Comparison of ENCODE assay signal across 21 cellular contexts in genomic region chr6:120304223-120304622, GRCh38.
"Had no signal": no experiment of that assay in that cellular context is flagged by ENCODE, and none has a peak within 500 bp of the region (broad histone marks: within the 10 kb centered on the region; RNA-seq: fewer than 3 reads in every experiment).

No MANE protein-coding gene starts in this region.

- H3K4me1 Mint-ChIP-seq: stimulated activated naive B cell treated with anti-CD40 and anti-IgM and Interleukin-4, amounts not matched to agents 10 μg/mL and 1 μg/mL and 100 μg/mL, for 72 hours; stimulated activated naive CD8-positive, alpha-beta T cell treated with anti-CD3 and anti-CD28 coated beads, Interleukin-15, amount 100 ng/mL, for 72 hours had no signal

- H3K4me3 ChIP-seq: esophagus squamous epithelium, gastroesophageal sphincter, neural progenitor cell, ovary, right atrium auricular region, sigmoid colon, skin epidermis, testis, tibial nerve, upper lobe of right lung had no signal

- H3K9me3 Mint-ChIP-seq: neural progenitor cell; stimulated activated naive B cell treated with anti-CD40 and anti-IgM and Interleukin-4, amounts not matched to agents 10 μg/mL and 1 μg/mL and 100 μg/mL, for 72 hours; stimulated activated naive CD8-positive, alpha-beta T cell treated with anti-CD3 and anti-CD28 coated beads, Interleukin-15, amount 100 ng/mL, for 72 hours had no signal

- ATAC-seq: gastroesophageal sphincter; left lobe of liver; natural killer cell treated with Interleukin-12 subunit alpha and Interleukin-12 subunit beta and Interleukin-15 and Interleukin-18, amount 100 ng/mL, for 72 hours; stimulated activated naive B cell treated with anti-CD40 and anti-IgM and Interleukin-4, amounts not matched to agents 10 μg/mL and 1 μg/mL and 100 μg/mL, for 72 hours; stimulated activated naive CD8-positive, alpha-beta T cell treated with anti-CD3 and anti-CD28 coated beads, Interleukin-15, amount 100 ng/mL, for 72 hours; upper lobe of right lung had no signal

- H3K4me1 ChIP-seq: esophagus squamous epithelium, gastroesophageal sphincter, right atrium auricular region, sigmoid colon, testis, tibial nerve, upper lobe of right lung had no signal

- H3K27ac ChIP-seq: esophagus squamous epithelium, gastroesophageal sphincter, neural progenitor cell, ovary, right atrium auricular region, sigmoid colon, skin epidermis, testis, tibial nerve, upper lobe of right lung had no signal

- H3K4me3 Mint-ChIP-seq: natural killer cell treated with Interleukin-12 subunit alpha and Interleukin-12 subunit beta and Interleukin-15 and Interleukin-18, amount 100 ng/mL, for 72 hours; neural progenitor cell; stimulated activated naive B cell treated with anti-CD40 and anti-IgM and Interleukin-4, amounts not matched to agents 10 μg/mL and 1 μg/mL and 100 μg/mL, for 72 hours; stimulated activated naive CD8-positive, alpha-beta T cell treated with anti-CD3 and anti-CD28 coated beads, Interleukin-15, amount 100 ng/mL, for 72 hours had no signal

- H3K27me3 ChIP-seq: esophagus squamous epithelium, gastroesophageal sphincter, neural progenitor cell, ovary, right atrium auricular region, sigmoid colon, testis, tibial nerve, upper lobe of right lung had no signal

- DNase-seq: dermis blood vessel endothelial cell; esophagus squamous epithelium; foreskin fibroblast; glutamatergic neuron; islet precursor cell; nucleus accumbens; ovary; sigmoid colon; stimulated activated CD4-positive, alpha-beta T cell treated with anti-CD3 and anti-CD28 coated beads, Interleukin-2, amount 100 ng/mL, for 24 hours; stimulated activated CD4-positive, alpha-beta T cell treated with anti-CD3 and anti-CD28 coated beads, Interleukin-4, amount 100 ng/mL, for 4 hours; stimulated activated naive B cell treated with anti-CD40 and anti-IgM and Interleukin-4, amounts not matched to agents 10 μg/mL and 1 μg/mL and 100 μg/mL, for 72 hours; stimulated activated naive CD8-positive, alpha-beta T cell treated with anti-CD3 and anti-CD28 coated beads, Interleukin-15, amount 100 ng/mL, for 72 hours; testis; upper lobe of right lung had no signal

- H3K27ac Mint-ChIP-seq: natural killer cell treated with Interleukin-12 subunit alpha and Interleukin-12 subunit beta and Interleukin-15 and Interleukin-18, amount 100 ng/mL, for 72 hours; neural progenitor cell; stimulated activated naive B cell treated with anti-CD40 and anti-IgM and Interleukin-4, amounts not matched to agents 10 μg/mL and 1 μg/mL and 100 μg/mL, for 72 hours; stimulated activated naive CD8-positive, alpha-beta T cell treated with anti-CD3 and anti-CD28 coated beads, Interleukin-15, amount 100 ng/mL, for 72 hours had no signal

- H3K27me3 Mint-ChIP-seq: natural killer cell treated with Interleukin-12 subunit alpha and Interleukin-12 subunit beta and Interleukin-15 and Interleukin-18, amount 100 ng/mL, for 72 hours; stimulated activated naive B cell treated with anti-CD40 and anti-IgM and Interleukin-4, amounts not matched to agents 10 μg/mL and 1 μg/mL and 100 μg/mL, for 72 hours; stimulated activated naive CD8-positive, alpha-beta T cell treated with anti-CD3 and anti-CD28 coated beads, Interleukin-15, amount 100 ng/mL, for 72 hours had no signal

- H3K36me3 ChIP-seq: esophagus squamous epithelium, gastroesophageal sphincter, neural progenitor cell, ovary, right atrium auricular region, sigmoid colon, tibial nerve, upper lobe of right lung had no signal

- H3K36me3 Mint-ChIP-seq: natural killer cell treated with Interleukin-12 subunit alpha and Interleukin-12 subunit beta and Interleukin-15 and Interleukin-18, amount 100 ng/mL, for 72 hours; neural progenitor cell; stimulated activated naive B cell treated with anti-CD40 and anti-IgM and Interleukin-4, amounts not matched to agents 10 μg/mL and 1 μg/mL and 100 μg/mL, for 72 hours had no signal

- H3K9me3 ChIP-seq: esophagus squamous epithelium, gastroesophageal sphincter, ovary, right atrium auricular region, sigmoid colon, testis, tibial nerve, upper lobe of right lung had no signal
